1 cellular context compared by ENCODE assay signal in genomic region chr5:157607371-157608161, GRCh38.
A peak's percentile ranks its signal among the peaks of the same experiment; 100 is the strongest.
TF ChIP-seq lines count a peak whose summit lies in the region.

No MANE protein-coding gene starts in this region.

TF ChIP-seq in GM12878, 131 proteins besides CTCF, POLR2A, EP300 and RAD21 (continued from another document):
- TF ChIP-seq USF1 (IDR thresholded peaks at IDR 0.05; ENCODE audit: borderline replicate concordance, extremely low read length, insufficient read depth, low read depth, low read length) (no peak), RELA (IDR thresholded peaks at IDR 0.05; ENCODE audit: borderline replicate concordance, partially characterized antibody) (no peak), SMC3 (IDR thresholded peaks at IDR 0.05; ENCODE audit: borderline replicate concordance, low read length) (no peak), EED (IDR thresholded peaks at IDR 0.05; ENCODE audit: low read depth) (peak; percentile 83)
